Comparison of ENCODE assay signal across 8 cellular contexts in genomic region chr5:54895816-54896341, GRCh38.
DNase-seq lines count a peak whose midpoint lies in the region; ATAC-seq, FAIRE-seq and TF ChIP-seq lines count a peak whose summit lies in the region.

No MANE protein-coding gene starts in this region.

- POLR2A ChIA-PET in CD4-positive, alpha-beta T cell (lab: Charles Lee) = no interaction called here

- ATAC-seq in CD4-positive, alpha-beta T cell (ENCODE audit: poor library complexity) = no peak
- ATAC-seq in omental fat pad (ENCODE audit: low FRiP score) = peak; percentile 91
- ATAC-seq in GM19397 (IDR thresholded peaks at IDR 0.05; ENCODE audit: unreplicated experiment) = no peak

- H3K4me3 ChIP-seq in epithelial cell of proximal tubule (ENCODE audit: low read depth, low read length) = no peak overlapping the region

- no peak for TF ChIP-seq POLR2A in GM12892 (IDR thresholded peaks at IDR 0.05; ENCODE audit: low read depth, low read length)

- peak overlapping the region; percentile 30 for H3K4me3 Mint-ChIP-seq in CD4-positive, alpha-beta T cell

- CTCF ChIA-PET in CD4-positive, alpha-beta T cell (lab: Charles Lee) = no interaction called here

- H3K4me1 Mint-ChIP-seq in CD4-positive, alpha-beta T cell (ENCODE audit: low read depth) = peaks cover 4% of the 10 kb centered on the region

- no peak for DNase-seq in CD4-positive, alpha-beta T cell
- DNase-seq in H4 (ENCODE audit: low spot score) = peak; percentile 62
- DNase-seq in RCC 7860 (ENCODE audit: low spot score) = peak; percentile 12
- no peak for DNase-seq in epithelial cell of proximal tubule (ENCODE audit: low read depth)
- no peak for DNase-seq in omental fat pad (ENCODE audit: low spot score)
- DNase-seq in GM12892 (ENCODE audit: insufficient read length) = no peak
- no peak for DNase-seq in activated T-cell treated with anti-CD3 and anti-CD28 coated beads, Interleukin-2, amount 50 U/mL, for 1 hour

- peaks cover 61% of the 10 kb centered on the region for H3K27me3 Mint-ChIP-seq in CD4-positive, alpha-beta T cell

- no peaks in the 10 kb centered on the region for H3K9me3 ChIP-seq in CD4-positive, alpha-beta T cell (ENCODE audit: control insufficient read depth, low read length)

- peaks cover 17% of the 10 kb centered on the region for H3K27me3 ChIP-seq in CD4-positive, alpha-beta T cell (ENCODE audit: control insufficient read depth, insufficient read depth, low read length)

- no peak overlapping the region for H3K27ac ChIP-seq in CD4-positive, alpha-beta T cell (ENCODE audit: low read depth, low read length)

- intact Hi-C loops in CD4-positive, alpha-beta T cell (cut with DNase I, micrococcal nuclease) = no loop called here

- no peaks in the 10 kb centered on the region for H3K9me3 Mint-ChIP-seq in CD4-positive, alpha-beta T cell

- FAIRE-seq in RCC 7860 (lab: Jason Lieb, UNC) = no peak
- no peak for FAIRE-seq in GM12892 (lab: Jason Lieb, UNC)

- peak; percentile 12 for TF ChIP-seq CTCF in CD4-positive, alpha-beta T cell (IDR thresholded peaks at IDR 0.05)
- TF ChIP-seq CTCF in epithelial cell of proximal tubule (conservative IDR thresholded peaks at IDR 0.05; ENCODE audit: low read depth, low read length) = peak; percentile 82
- TF ChIP-seq CTCF in omental fat pad (IDR thresholded peaks at IDR 0.05) = no peak

- no peaks in the 10 kb centered on the region for H3K36me3 Mint-ChIP-seq in CD4-positive, alpha-beta T cell (ENCODE audit: low read depth)

- H3K27ac Mint-ChIP-seq in CD4-positive, alpha-beta T cell = no peak overlapping the region

Comparison
In these comparisons a context has a peak if more than half of its experiments do, and no peak if none do; other contexts are left out.
1. DNase-seq: peak in H4 (single experiment) and RCC 7860 (single experiment); none in CD4-positive, alpha-beta T cell (0 of 10), epithelial cell of proximal tubule (single experiment), omental fat pad (single experiment), GM12892 (single experiment) and activated T-cell treated with anti-CD3 and anti-CD28 coated beads, Interleukin-2, amount 50 U/mL, for 1 hour (single experiment).
2. CTCF ChIP-seq: peak in CD4-positive, alpha-beta T cell (single experiment) and epithelial cell of proximal tubule (single experiment); none in omental fat pad (0 of 3).